ENCODE assay signal across 20 cellular contexts in genomic region chr14:60160422-60160821, GRCh38. TPM values are rescaled to one million over a fixed set of nuclear protein-coding genes. Genes with fewer than 3 reads are reported as not detected.
A peak's percentile ranks its signal among the peaks of the same experiment; 100 is the strongest.
DNase-seq lines count a peak whose midpoint lies in the region; ATAC-seq and TF ChIP-seq lines count a peak whose summit lies in the region.
"Had no signal": no experiment of that assay in that cellular context is flagged by ENCODE, and none has a peak within 500 bp of the region (broad histone marks: within the 10 kb centered on the region; RNA-seq: fewer than 3 reads in every experiment).

No MANE protein-coding gene starts in this region.

- no peak for DNase-seq in CD8-positive, alpha-beta T cell
- no peak for DNase-seq in RWPE1 (ENCODE audit: low spot score)
- DNase-seq in naive thymus-derived CD8-positive, alpha-beta T cell = no peak
- no peak for DNase-seq in thoracic aorta (ENCODE audit: low spot score)
- DNase-seq in WERI-Rb-1 = no peak
- no peak for DNase-seq in activated CD4-positive, alpha-beta T cell treated with anti-CD3 and anti-CD28 coated beads for 48 hours
- no peak for DNase-seq in NOMO-1 (lab: John Stamatoyannopoulos, UW; ENCODE audit: unreplicated experiment in 2 of 2)
- DNase-seq: Caco-2, GOT3, KG1, MG63, NCI-H1092 treated with DMSO at 0.1 percent for 48 hours, NCI-H1694, NCI-H2107, NCI-H345, NCI-H748 treated with DMSO at 0.1 percent for 48 hours had no signal

- H3K27me3 Mint-ChIP-seq in CD8-positive, alpha-beta T cell (ENCODE audit: low read depth) = no peaks in the 10 kb centered on the region
- H3K27me3 Mint-ChIP-seq in naive thymus-derived CD8-positive, alpha-beta T cell = no peaks in the 10 kb centered on the region

- POLR2A ChIA-PET in CD8-positive, alpha-beta T cell (lab: Charles Lee) = no interaction called here
- POLR2A ChIA-PET in RWPE1 (lab: Yijun Ruan, JAX; ENCODE audit: low non-redundant PET) = no interaction called here
- POLR2A ChIA-PET in naive thymus-derived CD8-positive, alpha-beta T cell (lab: Charles Lee) = interaction anchor here (0.6 to 1.9 kb wide), 3 partner anchors 68 to 87 kb away, joined by 3 to 7 read pairs (median 3); partner anchors contain the start of gene PCNX4

- intact Hi-C loops in CD8-positive, alpha-beta T cell (cut with DNase I, micrococcal nuclease) = loop anchor here in 1 of 2 experiments (10.0 kb wide), 2 partner anchors 676 to 976 kb away; partner anchors contain the start of genes DAAM1, JKAMP and L3HYPDH

- TF ChIP-seq CTCF in CD8-positive, alpha-beta T cell (IDR thresholded peaks at IDR 0.05) = no peak
- TF ChIP-seq CTCF in RWPE1 (conservative IDR thresholded peaks at IDR 0.05; ENCODE audit: low read depth) = no peak
- TF ChIP-seq CTCF in thoracic aorta (IDR thresholded peaks at IDR 0.05) = no peak
- no peak for TF ChIP-seq CTCF in WERI-Rb-1 (IDR thresholded peaks at IDR 0.05; ENCODE audit: low read depth, low read length)

- peaks cover 23% of the 10 kb centered on the region for H3K4me1 ChIP-seq in CD8-positive, alpha-beta T cell (ENCODE audit: insufficient read depth, low read length)
- peaks cover 22 to 37% of the 10 kb centered on the region in 2 donors for H3K4me1 ChIP-seq in thoracic aorta (ENCODE audit: control insufficient read depth in 1 of 2, low read depth in 2 of 2)

- H3K9me3 ChIP-seq in CD8-positive, alpha-beta T cell (ENCODE audit: low read length) = no peaks in the 10 kb centered on the region
- H3K9me3 ChIP-seq in thoracic aorta = no peaks in the 10 kb centered on the region
- H3K9me3 ChIP-seq in WERI-Rb-1 (ENCODE audit: severe bottlenecking) = no peaks in the 10 kb centered on the region
- H3K9me3 ChIP-seq: Caco-2, MG63 had no signal

- H3K27me3 ChIP-seq in CD8-positive, alpha-beta T cell (ENCODE audit: insufficient read depth, low read length) = no peaks in the 10 kb centered on the region
- H3K27me3 ChIP-seq in thoracic aorta (replicated peaks; ENCODE audit: insufficient read depth) (no peaks in the 10 kb centered on the region), WERI-Rb-1 (ENCODE audit: insufficient read depth, low read depth, severe bottlenecking) (no peaks in the 10 kb centered on the region)
- H3K27me3 ChIP-seq: MG63 had no signal

- ATAC-seq in CD8-positive, alpha-beta T cell = no peak
- no peak for ATAC-seq in naive thymus-derived CD8-positive, alpha-beta T cell
- ATAC-seq in thoracic aorta (ENCODE audit: insufficient number of reproducible peaks, low FRiP score, low read depth) = no peak
- ATAC-seq: GM12878, Right ventricle myocardium inferior had no signal

- no peaks in the 10 kb centered on the region for H3K9me3 Mint-ChIP-seq in CD8-positive, alpha-beta T cell
- no peaks in the 10 kb centered on the region for H3K9me3 Mint-ChIP-seq in naive thymus-derived CD8-positive, alpha-beta T cell

- H3K27ac ChIP-seq in CD8-positive, alpha-beta T cell (ENCODE audit: low read depth, low read length) = no peak overlapping the region
- H3K27ac ChIP-seq in RWPE1 (peak overlapping the region; percentile 21; the same call in 1 of the 2 replicates), thoracic aorta (peak overlapping the region; percentile 41 to 45), WERI-Rb-1 (no peak overlapping the region)
- H3K27ac ChIP-seq: PC-9, SK-N-MC had no signal

- H3K4me3 Mint-ChIP-seq in CD8-positive, alpha-beta T cell = no peak overlapping the region
- no peak overlapping the region for H3K4me3 Mint-ChIP-seq in naive thymus-derived CD8-positive, alpha-beta T cell

- CTCF ChIA-PET in CD8-positive, alpha-beta T cell (lab: Charles Lee) = interaction anchor here (0.7 to 1.5 kb wide), 2 partner anchors 110 to 195 kb away, joined by 3 to 5 read pairs; no protein-coding TSS in a partner anchor
- CTCF ChIA-PET in RWPE1 (lab: Yijun Ruan, JAX) = no interaction called here

- H3K36me3 Mint-ChIP-seq in CD8-positive, alpha-beta T cell = peaks cover 43% of the 10 kb centered on the region
- peaks cover 0 to 35% (median 4%) of the 10 kb centered on the region in 3 donors for H3K36me3 Mint-ChIP-seq in naive thymus-derived CD8-positive, alpha-beta T cell

- H3K36me3 ChIP-seq in CD8-positive, alpha-beta T cell (ENCODE audit: insufficient read depth, low read length) = no peaks in the 10 kb centered on the region
- H3K36me3 ChIP-seq in thoracic aorta = no peaks in the 10 kb centered on the region
- peaks cover 12% of the 10 kb centered on the region for H3K36me3 ChIP-seq in WERI-Rb-1
- H3K36me3 ChIP-seq: MG63 had no signal

- H3K4me3 ChIP-seq in CD8-positive, alpha-beta T cell (ENCODE audit: low read depth, low read length) = no peak overlapping the region
- H3K4me3 ChIP-seq in thoracic aorta (no peak overlapping the region), WERI-Rb-1 (ENCODE audit: low read depth, low read length) (no peak overlapping the region)
- H3K4me3 ChIP-seq: GM12878, MG63, PC-9, SK-N-MC had no signal

- H3K27ac Mint-ChIP-seq in CD8-positive, alpha-beta T cell = peak overlapping the region; percentile 41
- peak overlapping the region; percentile 22 to 99 (median 80) for H3K27ac Mint-ChIP-seq in naive thymus-derived CD8-positive, alpha-beta T cell

- peaks cover 80% of the 10 kb centered on the region for H3K4me1 Mint-ChIP-seq in CD8-positive, alpha-beta T cell (ENCODE audit: low read depth)
- H3K4me1 Mint-ChIP-seq in naive thymus-derived CD8-positive, alpha-beta T cell = peaks cover 25 to 81% (median 80%) of the 10 kb centered on the region in 4 donors

RNA-seq across cellular contexts. Expression of gene DHRS7, which starts 4.8 kb away (rescaled TPM):
- 10 to 100 TPM; 26.6 to 27.6 TPM for total RNA-seq in CD8-positive, alpha-beta T cell
- total RNA-seq in naive thymus-derived CD8-positive, alpha-beta T cell = 10 to 100 TPM; 70.4 to 71.1 TPM
- 100 to 1,000 TPM; 163 to 212 (median 167) TPM for polyA plus RNA-seq in naive thymus-derived CD8-positive, alpha-beta T cell
- total RNA-seq in thoracic aorta = 100 to 1,000 TPM in 1 of 2 donors, 10 to 100 TPM in 1; 74.2 to 117 TPM

Comparison
In these comparisons a context has a peak if more than half of its experiments do, and no peak if none do; other contexts are left out.
1. H3K27ac ChIP-seq: peak in RWPE1 (single experiment) and thoracic aorta (2 of 2); none in CD8-positive, alpha-beta T cell (single experiment) and WERI-Rb-1 (single experiment).